ENCODE assay signal across 1 cellular context in the genomic region with DNA sequence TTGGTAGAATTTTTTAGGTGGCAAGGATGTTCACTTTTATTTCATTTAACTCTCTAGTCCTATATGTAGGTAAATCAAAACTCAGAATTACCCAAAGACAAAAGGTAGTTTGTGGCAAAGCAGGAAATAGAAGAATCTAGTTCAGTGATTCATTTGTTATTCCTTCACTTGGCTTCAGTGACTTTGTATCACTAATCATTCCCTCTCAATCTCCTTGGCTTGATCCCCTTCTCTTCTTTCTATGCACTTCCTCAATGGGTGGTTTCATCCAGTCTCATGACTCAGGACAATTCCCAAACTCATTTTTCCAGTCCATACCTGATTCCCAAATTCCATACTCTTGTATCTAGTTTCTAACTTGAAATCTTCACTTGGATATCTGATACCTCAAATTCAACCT.
TF ChIP-seq lines count a peak whose summit lies in the region.

No MANE protein-coding gene starts in this region.

TF ChIP-seq in HCT116, 20 proteins besides CTCF, POLR2A, EP300 and RAD21 (continued from another document):
- TF ChIP-seq, protein P1, sequence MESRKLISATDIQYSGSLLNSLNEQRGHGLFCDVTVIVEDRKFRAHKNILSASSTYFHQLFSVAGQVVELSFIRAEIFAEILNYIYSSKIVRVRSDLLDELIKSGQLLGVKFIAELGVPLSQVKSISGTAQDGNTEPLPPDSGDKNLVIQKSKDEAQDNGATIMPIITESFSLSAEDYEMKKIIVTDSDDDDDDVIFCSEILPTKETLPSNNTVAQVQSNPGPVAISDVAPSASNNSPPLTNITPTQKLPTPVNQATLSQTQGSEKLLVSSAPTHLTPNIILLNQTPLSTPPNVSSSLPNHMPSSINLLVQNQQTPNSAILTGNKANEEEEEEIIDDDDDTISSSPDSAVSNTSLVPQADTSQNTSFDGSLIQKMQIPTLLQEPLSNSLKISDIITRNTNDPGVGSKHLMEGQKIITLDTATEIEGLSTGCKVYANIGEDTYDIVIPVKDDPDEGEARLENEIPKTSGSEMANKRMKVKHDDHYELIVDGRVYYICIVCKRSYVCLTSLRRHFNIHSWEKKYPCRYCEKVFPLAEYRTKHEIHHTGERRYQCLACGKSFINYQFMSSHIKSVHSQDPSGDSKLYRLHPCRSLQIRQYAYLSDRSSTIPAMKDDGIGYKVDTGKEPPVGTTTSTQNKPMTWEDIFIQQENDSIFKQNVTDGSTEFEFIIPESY (IDR thresholded peaks at IDR 0.05; ENCODE audit: extremely low read depth, insufficient replicate concordance, low read length), result no peak
- TF ChIP-seq POLR2AphosphoS5 (IDR thresholded peaks at IDR 0.05; ENCODE audit: low read depth, low read length) (0 out of 2 replicates have a peak, but pooled peaks have one; percentile 25), ELF1 (IDR thresholded peaks at IDR 0.05; ENCODE audit: borderline replicate concordance, low read depth) (no peak)
